ENCODE assay signal across 7 cellular contexts in genomic region chr11:33775064-33775807, GRCh38. TPM values are rescaled to one million over a fixed set of nuclear protein-coding genes. Genes with fewer than 3 reads are reported as not detected.
DNase-seq lines count a peak whose midpoint lies in the region; ATAC-seq and TF ChIP-seq lines count a peak whose summit lies in the region.

No MANE protein-coding gene starts in this region.

- intact Hi-C loops in activated CD4-positive, alpha-beta memory T cell treated with anti-CD3 and anti-CD28 coated beads for 36 hours (cut with micrococcal nuclease): loop anchor here (10.0 kb wide), 1 partner anchor 730 kb away; no protein-coding TSS in a partner anchor

- no peaks in the 10 kb centered on the region for H3K9me3 ChIP-seq in iPS DF 6.9 (ENCODE audit: control insufficient read depth, insufficient read depth, low read length)

- H3K27me3 ChIP-seq in iPS DF 6.9 (ENCODE audit: control insufficient read depth, insufficient read depth, low read length): peaks cover 3% of the 10 kb centered on the region; the same call in 1 of the 2 replicates

- no peak for TF ChIP-seq CTCF in HFFc6 (IDR thresholded peaks at IDR 0.05)

- H3K4me1 ChIP-seq in iPS DF 6.9 (ENCODE audit: control insufficient read depth, insufficient read depth, low read length): peaks cover 6% of the 10 kb centered on the region

- no peaks in the 10 kb centered on the region for H3K36me3 Mint-ChIP-seq in HFFc6 (ENCODE audit: low read depth)
- peaks cover 2% of the 10 kb centered on the region for H3K36me3 Mint-ChIP-seq in activated CD4-positive, alpha-beta memory T cell treated with anti-CD3 and anti-CD28 coated beads for 36 hours
- peaks cover 3% of the 10 kb centered on the region for H3K36me3 Mint-ChIP-seq in stimulated activated memory B cell treated with anti-CD40 and anti-IgM and Interleukin-4, amounts not matched to agents 10 μg/mL and 1 μg/mL and 100 μg/mL, for 72 hours

- H3K36me3 ChIP-seq in iPS DF 6.9 (ENCODE audit: control insufficient read depth, insufficient read depth, low read length): no peaks in the 10 kb centered on the region

- no peaks in the 10 kb centered on the region for H3K9me3 Mint-ChIP-seq in HFFc6
- no peaks in the 10 kb centered on the region for H3K9me3 Mint-ChIP-seq in activated CD4-positive, alpha-beta memory T cell treated with anti-CD3 and anti-CD28 coated beads for 36 hours
- no peaks in the 10 kb centered on the region for H3K9me3 Mint-ChIP-seq in stimulated activated memory B cell treated with anti-CD40 and anti-IgM and Interleukin-4, amounts not matched to agents 10 μg/mL and 1 μg/mL and 100 μg/mL, for 72 hours

- peaks cover 54% of the 10 kb centered on the region for H3K4me1 Mint-ChIP-seq in HFFc6 (ENCODE audit: low read depth)
- peaks cover 41% of the 10 kb centered on the region for H3K4me1 Mint-ChIP-seq in activated CD4-positive, alpha-beta memory T cell treated with anti-CD3 and anti-CD28 coated beads for 36 hours (ENCODE audit: low read depth)
- H3K4me1 Mint-ChIP-seq in stimulated activated memory B cell treated with anti-CD40 and anti-IgM and Interleukin-4, amounts not matched to agents 10 μg/mL and 1 μg/mL and 100 μg/mL, for 72 hours: peaks cover 43% of the 10 kb centered on the region

- no peak for ATAC-seq in stimulated activated memory B cell treated with anti-CD40 and anti-IgM and Interleukin-4, amounts not matched to agents 10 μg/mL and 1 μg/mL and 100 μg/mL, for 72 hours

- peak overlapping the region; percentile 62; the same call in 1 of the 2 replicates for H3K4me3 ChIP-seq in iPS DF 6.9 (ENCODE audit: low read length)

- peak overlapping the region; percentile 97 for H3K4me3 Mint-ChIP-seq in HFFc6
- peak overlapping the region; percentile 80 for H3K4me3 Mint-ChIP-seq in activated CD4-positive, alpha-beta memory T cell treated with anti-CD3 and anti-CD28 coated beads for 36 hours
- H3K4me3 Mint-ChIP-seq in stimulated activated memory B cell treated with anti-CD40 and anti-IgM and Interleukin-4, amounts not matched to agents 10 μg/mL and 1 μg/mL and 100 μg/mL, for 72 hours: peak overlapping the region; percentile 99

- POLR2A ChIA-PET in activated CD4-positive, alpha-beta memory T cell treated with anti-CD3 and anti-CD28 coated beads for 36 hours (lab: Charles Lee): no interaction called here

- no peak for DNase-seq in HFFc6
- DNase-seq in activated CD4-positive, alpha-beta memory T cell treated with anti-CD3 and anti-CD28 coated beads for 36 hours: no peak
- no peak for DNase-seq in iPS DF 6.9 (ENCODE audit: low read depth, low spot score)
- no peak for DNase-seq in cerebellum (ENCODE audit: low spot score)
- no peak for DNase-seq in kidney glomerular epithelial cell (lab: John Stamatoyannopoulos, UW)
- DNase-seq in SK-N-DZ (ENCODE audit: low spot score): no peak

- H3K27me3 Mint-ChIP-seq in HFFc6 (ENCODE audit: insufficient read depth): no peaks in the 10 kb centered on the region; the same call in 1 of the 2 replicates
- H3K27me3 Mint-ChIP-seq in activated CD4-positive, alpha-beta memory T cell treated with anti-CD3 and anti-CD28 coated beads for 36 hours: peaks cover 10% of the 10 kb centered on the region
- H3K27me3 Mint-ChIP-seq in stimulated activated memory B cell treated with anti-CD40 and anti-IgM and Interleukin-4, amounts not matched to agents 10 μg/mL and 1 μg/mL and 100 μg/mL, for 72 hours: peaks cover 24% of the 10 kb centered on the region

- peak overlapping the region; percentile 84 for H3K27ac Mint-ChIP-seq in HFFc6
- H3K27ac Mint-ChIP-seq in activated CD4-positive, alpha-beta memory T cell treated with anti-CD3 and anti-CD28 coated beads for 36 hours: no peak overlapping the region
- peak overlapping the region; percentile 82 for H3K27ac Mint-ChIP-seq in stimulated activated memory B cell treated with anti-CD40 and anti-IgM and Interleukin-4, amounts not matched to agents 10 μg/mL and 1 μg/mL and 100 μg/mL, for 72 hours

- no peak overlapping the region for H3K27ac ChIP-seq in iPS DF 6.9 (ENCODE audit: low read length)

- CTCF ChIA-PET in activated CD4-positive, alpha-beta memory T cell treated with anti-CD3 and anti-CD28 coated beads for 36 hours (lab: Charles Lee): interaction anchor here (1.0 kb wide), 1 partner anchor 33 kb away, joined by 5 read pairs; no protein-coding TSS in a partner anchor

- WGBS in iPS DF 6.9 (ENCODE audit: insufficient coverage, insufficient read length): no CpG with 5 or more reads among the region's 14 CpGs

RNA-seq across cellular contexts. Expression of gene FBXO3, which starts 0.9 kb away (rescaled TPM):
- total RNA-seq in HFFc6 (2021; fragmentation: NEBNext Ultra II Directional; extraction: Animal tissue kit (Norgen Biotek cat#: 25700)): 10 to 100 TPM; 25.3 to 30.0 (median 27.3) TPM
- total RNA-seq in activated CD4-positive, alpha-beta memory T cell treated with anti-CD3 and anti-CD28 coated beads for 36 hours: 10 to 100 TPM; 16.5 to 17.7 TPM
- total RNA-seq in cerebellum: 52.0 TPM
- polyA plus RNA-seq in SK-N-DZ (2014; cell fraction: cytosol; rRNA removed): 41.3 and 45.7 TPM in 2 replicates
- polyA plus RNA-seq in SK-N-DZ (2014; cell fraction: nucleus; rRNA removed): 28.2 and 42.0 TPM in 2 replicates

RNA-seq across cellular contexts. Expression of gene CD59, which starts 39.0 kb away (rescaled TPM):
- total RNA-seq in HFFc6 (2021; fragmentation: NEBNext Ultra II Directional; extraction: Animal tissue kit (Norgen Biotek cat#: 25700)): 1,000 to 10,000 TPM; 1,095 to 1,408 (median 1,232) TPM
- total RNA-seq in activated CD4-positive, alpha-beta memory T cell treated with anti-CD3 and anti-CD28 coated beads for 36 hours: 10 to 100 TPM; 79.4 TPM
- total RNA-seq in cerebellum: 59.8 TPM
- polyA plus RNA-seq in SK-N-DZ (2014; cell fraction: cytosol; rRNA removed): 64.3 and 72.3 TPM in 2 replicates
- 30.6 and 41.2 TPM in 2 replicates for polyA plus RNA-seq in SK-N-DZ (2014; cell fraction: nucleus; rRNA removed)

Comparison
In these comparisons a context has a peak if more than half of its experiments do, and no peak if none do; other contexts are left out.
1. RNA of gene CD59, which starts 39.0 kb away (total RNA-seq): 1,095 to 1,408 TPM in HFFc6; 79.4 TPM in activated CD4-positive, alpha-beta memory T cell treated with anti-CD3 and anti-CD28 coated beads for 36 hours and 59.8 TPM in cerebellum (single experiment); every median in the first group is over 10 times any median in the second.
2. Peak in every context shown above with its lines, with median percentiles within 50 percentile points of each other: H3K4me3 Mint-ChIP-seq.